In genomic region chr16:25366078-25366477, GRCh38 we compare ENCODE assay signal across 22 cellular contexts.
DNase-seq lines count a peak whose midpoint lies in the region; ATAC-seq and TF ChIP-seq lines count a peak whose summit lies in the region.
"Had no signal": no experiment of that assay in that cellular context is flagged by ENCODE, and none has a peak within 500 bp of the region (broad histone marks: within the 10 kb centered on the region; RNA-seq: fewer than 3 reads in every experiment).

No MANE protein-coding gene starts in this region.

- no peaks in the 10 kb centered on the region for H3K4me1 ChIP-seq in endodermal cell (ENCODE audit: control insufficient read depth, insufficient read depth, low read length)
- H3K4me1 ChIP-seq: body of pancreas, left ventricle myocardium inferior, SJCRH30, upper lobe of left lung had no signal

- H3K36me3 ChIP-seq in endodermal cell (ENCODE audit: control insufficient read depth, insufficient read depth, low read length) = no peaks in the 10 kb centered on the region
- H3K36me3 ChIP-seq: left ventricle myocardium inferior, neutrophil, SJCRH30, upper lobe of left lung had no signal

- peaks cover 4% of the 10 kb centered on the region for H3K9me3 Mint-ChIP-seq in endodermal cell
- H3K9me3 Mint-ChIP-seq: activated naive CD8-positive, alpha-beta T cell treated with anti-CD3 and anti-CD28 coated beads, Interleukin-2, amount 10 ng/mL, durations not matched to agents 7 days and 5 days; CD4-positive, alpha-beta T cell; immature natural killer cell; T-helper 2 cell treated with Interferon-gamma antibody and Interleukin-4, amounts not matched to agents 5 μg/mL and 100 μg/mL, for 36 hours had no signal

- ATAC-seq in GM21825 (IDR thresholded peaks at IDR 0.05; ENCODE audit: unreplicated experiment) = no peak
- ATAC-seq: activated CD4-positive, alpha-beta T cell treated with anti-CD3 and anti-CD28 coated beads for 36 hours; body of pancreas had no signal

- H3K4me1 Mint-ChIP-seq in endodermal cell = peaks cover 4% of the 10 kb centered on the region
- H3K4me1 Mint-ChIP-seq: activated CD4-positive, alpha-beta T cell treated with anti-CD3 and anti-CD28 coated beads for 36 hours; activated naive CD8-positive, alpha-beta T cell treated with anti-CD3 and anti-CD28 coated beads, Interleukin-2, amount 10 ng/mL, durations not matched to agents 7 days and 5 days; immature natural killer cell had no signal

- no peak overlapping the region for H3K4me3 ChIP-seq in Jurkat, Clone E6-1 (ENCODE audit: low read length)
- no peak overlapping the region for H3K4me3 ChIP-seq in endodermal cell (ENCODE audit: low read length)
- H3K4me3 ChIP-seq: body of pancreas, left ventricle myocardium inferior, SJCRH30, upper lobe of left lung had no signal

- H3K27me3 ChIP-seq in endodermal cell (ENCODE audit: control insufficient read depth, insufficient read depth, low read length, poor library complexity, severe bottlenecking) = no peaks in the 10 kb centered on the region
- H3K27me3 ChIP-seq: neutrophil, SJCRH30, upper lobe of left lung had no signal

- no peak overlapping the region for H3K27ac ChIP-seq in endodermal cell (ENCODE audit: low read depth, low read length)
- H3K27ac ChIP-seq: body of pancreas, left ventricle myocardium inferior, neutrophil, SJCRH30, upper lobe of left lung had no signal

- H3K27ac Mint-ChIP-seq in endodermal cell = no peak overlapping the region
- H3K27ac Mint-ChIP-seq: activated CD4-positive, alpha-beta T cell treated with anti-CD3 and anti-CD28 coated beads for 36 hours; activated naive CD8-positive, alpha-beta T cell treated with anti-CD3 and anti-CD28 coated beads, Interleukin-2, amount 10 ng/mL, durations not matched to agents 7 days and 5 days; CD4-positive, alpha-beta T cell; immature natural killer cell; T-helper 2 cell treated with Interferon-gamma antibody and Interleukin-4, amounts not matched to agents 5 μg/mL and 100 μg/mL, for 36 hours had no signal

- H3K9me3 ChIP-seq in endodermal cell (ENCODE audit: control insufficient read depth, low read length) = no peaks in the 10 kb centered on the region
- H3K9me3 ChIP-seq: body of pancreas, left ventricle myocardium inferior, neutrophil, SJCRH30, upper lobe of left lung had no signal

- no peak overlapping the region for H3K9ac ChIP-seq in endodermal cell (ENCODE audit: extremely low read depth, low read length, poor library complexity, severe bottlenecking)

- DNase-seq in Ammon's horn (ENCODE audit: low spot score) (peak; percentile 5), OCI-M1 (lab: John Stamatoyannopoulos, UW) (peak; percentile 49), endodermal cell (no peak), NCI-H748 treated with DMSO at 0.1 percent for 48 hours (lab: John Stamatoyannopoulos, UW) (no peak), NCI-H2196 (lab: John Stamatoyannopoulos, UW; ENCODE audit: unreplicated experiment) (no peak)
- peak; percentile 12 for DNase-seq in Jurkat, Clone E6-1 (ENCODE audit: low read depth, low spot score)
- no peak for DNase-seq in stimulated activated CD4-positive, alpha-beta T cell treated with anti-CD3 and anti-CD28 coated beads, Interleukin-12 subunit alpha, Interleukin-12 subunit beta, amount 100 ng/mL, for 4 hours
- DNase-seq: activated CD4-positive, alpha-beta T cell treated with anti-CD3 and anti-CD28 coated beads for 36 hours; activated naive CD8-positive, alpha-beta T cell treated with anti-CD3 and anti-CD28 coated beads, Interleukin-2, amount 10 ng/mL, durations not matched to agents 7 days and 5 days; body of pancreas; CD4-positive, alpha-beta T cell; DMS53; immature natural killer cell; left ventricle myocardium inferior; NCI-H2029; NCI-H510A treated with DMSO at 0.1 percent for 48 hours; SJCRH30; stimulated activated CD4-positive, alpha-beta T cell treated with anti-CD3 and anti-CD28 coated beads, Interleukin-4, amount 100 ng/mL, for 4 hours; upper lobe of left lung had no signal

- 73 to 100% methylated on average over 1 to 2 of the region's 2 CpGs for WGBS in endodermal cell (ENCODE audit: insufficient coverage in 1 of 2, insufficient read length in 1 of 2), 2 experiments

- H3K36me3 Mint-ChIP-seq in endodermal cell (ENCODE audit: low read depth) = no peaks in the 10 kb centered on the region
- H3K36me3 Mint-ChIP-seq: activated naive CD8-positive, alpha-beta T cell treated with anti-CD3 and anti-CD28 coated beads, Interleukin-2, amount 10 ng/mL, durations not matched to agents 7 days and 5 days; immature natural killer cell had no signal

- no peak overlapping the region for H3K4me3 Mint-ChIP-seq in endodermal cell
- H3K4me3 Mint-ChIP-seq: activated CD4-positive, alpha-beta T cell treated with anti-CD3 and anti-CD28 coated beads for 36 hours; activated naive CD8-positive, alpha-beta T cell treated with anti-CD3 and anti-CD28 coated beads, Interleukin-2, amount 10 ng/mL, durations not matched to agents 7 days and 5 days; CD4-positive, alpha-beta T cell; immature natural killer cell; T-helper 2 cell treated with Interferon-gamma antibody and Interleukin-4, amounts not matched to agents 5 μg/mL and 100 μg/mL, for 36 hours had no signal

- H3K27me3 Mint-ChIP-seq in endodermal cell (ENCODE audit: insufficient read depth) = peaks cover 4% of the 10 kb centered on the region

- TF ChIP-seq CTCF in endodermal cell (conservative IDR thresholded peaks at IDR 0.05) = peak; percentile 55

Comparison
In these comparisons a context has a peak if more than half of its experiments do, and no peak if none do; other contexts are left out.
1. DNase-seq: peak in Ammon's horn (single experiment), Jurkat, Clone E6-1 (single experiment) and OCI-M1 (single experiment); none in endodermal cell (single experiment), NCI-H748 treated with DMSO at 0.1 percent for 48 hours (single experiment), NCI-H2196 (single experiment) and stimulated activated CD4-positive, alpha-beta T cell treated with anti-CD3 and anti-CD28 coated beads, Interleukin-12 subunit alpha, Interleukin-12 subunit beta, amount 100 ng/mL, for 4 hours (single experiment).